17 cellular contexts compared by ENCODE assay signal in the genomic region with DNA sequence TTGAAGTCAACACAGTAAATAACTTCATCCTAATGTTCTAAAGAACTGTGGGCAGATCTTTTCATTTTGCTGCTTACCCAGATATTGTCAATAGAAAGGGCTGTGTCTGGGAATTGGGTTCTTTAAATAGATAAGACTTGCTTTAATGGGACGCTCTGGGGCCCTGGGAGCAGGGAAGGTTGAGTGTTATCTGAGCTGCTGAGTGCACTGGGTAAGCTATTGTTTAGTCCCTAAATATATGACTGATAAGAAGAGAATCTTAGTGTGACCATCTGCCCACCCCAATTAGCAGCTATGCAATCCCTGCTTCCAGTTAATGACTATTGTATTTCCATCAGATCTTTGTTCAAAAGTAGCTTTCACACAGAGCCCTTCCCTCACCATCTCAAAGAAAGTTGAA.
"Had no signal": no experiment of that assay in that cellular context is flagged by ENCODE, and none has a peak within 500 bp of the region (broad histone marks: within the 10 kb centered on the region; RNA-seq: fewer than 3 reads in every experiment).

No MANE protein-coding gene starts in this region.

- H3K4me3 Mint-ChIP-seq: activated CD4-positive, alpha-beta T cell treated with anti-CD3 and anti-CD28 coated beads, Interleukin-2, amount 10 ng/mL, durations not matched to agents 7 days and 5 days; activated naive CD8-positive, alpha-beta T cell; central memory CD8-positive, alpha-beta T cell; immature natural killer cell; naive thymus-derived CD8-positive, alpha-beta T cell had no signal

- H3K9me3 Mint-ChIP-seq: activated CD4-positive, alpha-beta T cell treated with anti-CD3 and anti-CD28 coated beads, Interleukin-2, amount 10 ng/mL, durations not matched to agents 7 days and 5 days had no signal

- H3K27me3 Mint-ChIP-seq: activated CD4-positive, alpha-beta T cell treated with anti-CD3 and anti-CD28 coated beads, Interleukin-2, amount 10 ng/mL, durations not matched to agents 7 days and 5 days; activated naive CD8-positive, alpha-beta T cell; central memory CD8-positive, alpha-beta T cell; naive thymus-derived CD8-positive, alpha-beta T cell had no signal

- ATAC-seq: naive thymus-derived CD8-positive, alpha-beta T cell had no signal

- H3K27ac Mint-ChIP-seq: activated CD4-positive, alpha-beta T cell treated with anti-CD3 and anti-CD28 coated beads, Interleukin-2, amount 10 ng/mL, durations not matched to agents 7 days and 5 days; activated naive CD8-positive, alpha-beta T cell; immature natural killer cell; naive thymus-derived CD8-positive, alpha-beta T cell had no signal

- H3K9me3 ChIP-seq: thoracic aorta had no signal

- DNase-seq: activated CD4-positive, alpha-beta T cell treated with anti-CD3 and anti-CD28 coated beads, Interleukin-2, amount 10 ng/mL, durations not matched to agents 7 days and 5 days; activated CD8-positive, alpha-beta memory T cell treated with anti-CD3 and anti-CD28 coated beads for 24 hours; activated gamma-delta T cell treated with Interleukin-2 at 50 U/mL for 16 hours; amniotic stem cell; cortex of kidney; effector CD4-positive, alpha-beta T cell; foreskin fibroblast; immature natural killer cell; naive thymus-derived CD8-positive, alpha-beta T cell; nucleus accumbens; posterior cingulate gyrus; SW 1271 had no signal

- H3K36me3 ChIP-seq: thoracic aorta had no signal

- H3K27ac ChIP-seq: skin epidermis, thoracic aorta had no signal

- H3K36me3 Mint-ChIP-seq: activated naive CD8-positive, alpha-beta T cell; naive thymus-derived CD8-positive, alpha-beta T cell had no signal

- H3K4me1 Mint-ChIP-seq: activated CD4-positive, alpha-beta T cell treated with anti-CD3 and anti-CD28 coated beads, Interleukin-2, amount 10 ng/mL, durations not matched to agents 7 days and 5 days; central memory CD8-positive, alpha-beta T cell; naive thymus-derived CD8-positive, alpha-beta T cell had no signal

- H3K4me3 ChIP-seq: lung, skin epidermis, thoracic aorta had no signal
